Comparison of ENCODE assay signal across 8 cellular contexts in genomic region chr1:94962745-94963265, GRCh38. TPM values are rescaled to one million over a fixed set of nuclear protein-coding genes. Genes with fewer than 3 reads are reported as not detected.
DNase-seq lines count a peak whose midpoint lies in the region; ATAC-seq and TF ChIP-seq lines count a peak whose summit lies in the region.

No MANE protein-coding gene starts in this region.

- H3K36me3 ChIP-seq in fibroblast of lung (ENCODE audit: control insufficient read depth, insufficient read depth, low read length) = no peaks in the 10 kb centered on the region
- no peaks in the 10 kb centered on the region for H3K36me3 ChIP-seq in psoas muscle (ENCODE audit: insufficient read depth in 1 of 2, low read depth in 1 of 2)
- no peaks in the 10 kb centered on the region for H3K36me3 ChIP-seq in H7 (replicated peaks; ENCODE audit: control insufficient read depth, insufficient read depth, low read length)

- DNase-seq in EL (peak; percentile 63), HT-29 (ENCODE audit: low spot score) (peak; percentile 47), fibroblast of lung (ENCODE audit: low read depth in 2 of 2) (peak; percentile 18 to 65), psoas muscle (no peak), H7 (no peak)
- DNase-seq in activated CD4-positive, alpha-beta T cell treated with anti-CD3 and anti-CD28 coated beads for 48 hours = peak; percentile 33
- DNase-seq in effector CD8-positive, alpha-beta T cell (lab: John Stamatoyannopoulos, UW) = no peak

- no peaks in the 10 kb centered on the region for H4K20me1 ChIP-seq in fibroblast of lung (ENCODE audit: control insufficient read depth, extremely low read depth, insufficient read depth, low read length)

- TF ChIP-seq CTCF in fibroblast of lung (conservative IDR thresholded peaks at IDR 0.05 in 1 of 2, IDR thresholded peaks at IDR 0.05 in 1 of 2; ENCODE audit: low read depth in 1 of 2, low read length in 2 of 2) (no peak), psoas muscle (IDR thresholded peaks at IDR 0.05) (no peak)

- peak overlapping the region; percentile 95 for H3K4me2 ChIP-seq in fibroblast of lung (ENCODE audit: extremely low read depth, insufficient read depth, low read length)

- 2 to 16% (median 5%) methylated on average over 8 of the region's 8 CpGs for WGBS in psoas muscle, 3 donors

- intact Hi-C loops in psoas muscle (cut with DNase I) = loop anchor here in 1 of 2 donors (10.0 kb wide), 1 partner anchor 72 kb away; no protein-coding TSS in a partner anchor

- H3K79me2 ChIP-seq in fibroblast of lung (ENCODE audit: control insufficient read depth, insufficient read depth, low read length) = no peaks in the 10 kb centered on the region

- no peaks in the 10 kb centered on the region for H3K4me1 ChIP-seq in fibroblast of lung (ENCODE audit: control insufficient read depth, extremely low read depth, insufficient read depth, low read length)
- H3K4me1 ChIP-seq in psoas muscle = no peaks in the 10 kb centered on the region

- H3K27ac ChIP-seq in fibroblast of lung (ENCODE audit: insufficient read depth, low read length) (peak overlapping the region; percentile 67), psoas muscle (peak overlapping the region; percentile 30)

- H3K9me3 ChIP-seq in fibroblast of lung (ENCODE audit: control insufficient read depth, insufficient read depth, low read depth, low read length) (no peaks in the 10 kb centered on the region), psoas muscle (no peaks in the 10 kb centered on the region)

- ATAC-seq in GM21423 (IDR thresholded peaks at IDR 0.05; ENCODE audit: unreplicated experiment) = peak; percentile 98
- peak in 1 of 4 donors; percentile 52 for ATAC-seq in psoas muscle

- H2AFZ ChIP-seq in fibroblast of lung (ENCODE audit: low read length) = peak overlapping the region; percentile 91

- H3K27me3 ChIP-seq in fibroblast of lung (ENCODE audit: control insufficient read depth, insufficient read depth, low read length) (no peaks in the 10 kb centered on the region), psoas muscle (ENCODE audit: insufficient read depth in 3 of 3, low read length in 2 of 3) (no peaks in the 10 kb centered on the region), H7 (ENCODE audit: control insufficient read depth, insufficient read depth, low read length) (no peaks in the 10 kb centered on the region)

- peak overlapping the region; percentile 54 for H3K9ac ChIP-seq in fibroblast of lung (ENCODE audit: insufficient read depth, low read length)

- peak overlapping the region; percentile 39 to 53 (median 50) for H3K4me3 ChIP-seq in fibroblast of lung (replicated peaks in 1 of 4; ENCODE audit: control extremely low read depth in 1 of 4, insufficient read depth in 1 of 4, low read depth in 3 of 4, low read length in 4 of 4)
- H3K4me3 ChIP-seq in psoas muscle = peak overlapping the region; percentile 56
- no peak overlapping the region for H3K4me3 ChIP-seq in H7 (ENCODE audit: insufficient read depth, low read depth, low read length)

RNA-seq across cellular contexts. Expression of gene CNN3, which starts 35.9 kb away (rescaled TPM):
- 3.2 and 6.3 TPM in 2 replicates for total RNA-seq in HT-29 (2014; rRNA removed; shearing (Covaris generic))
- total RNA-seq in fibroblast of lung (312 and 601 TPM in 2 replicates), psoas muscle (10 to 100 TPM; 14.7 to 46.2 (median 34.0) TPM)
- polyA plus RNA-seq in fibroblast of lung (637 and 670 TPM in 2 replicates), psoas muscle (10 to 100 TPM; 12.4 to 19.2 (median 13.6) TPM)
- 520 and 526 TPM in 2 replicates for polyA plus RNA-seq in fibroblast of lung (2012)
- polyA minus RNA-seq in fibroblast of lung (ENCODE audit: low replicate concordance) = 153 and 168 TPM in 2 replicates
- 309 and 364 TPM in 2 replicates for total RNA-seq in H7 (2014; rRNA removed; shearing (Covaris generic))

Comparison
In these comparisons a context has a peak if more than half of its experiments do, and no peak if none do; other contexts are left out.
1. DNase-seq: peak in EL (single experiment), HT-29 (single experiment), activated CD4-positive, alpha-beta T cell treated with anti-CD3 and anti-CD28 coated beads for 48 hours (single experiment) and fibroblast of lung (2 of 2); none in psoas muscle (0 of 2), H7 (single experiment) and effector CD8-positive, alpha-beta T cell (single experiment).